ENCODE assay signal across 10 cellular contexts in genomic region chr20:15475483-15475882, GRCh38.
DNase-seq lines count a peak whose midpoint lies in the region; ATAC-seq and TF ChIP-seq lines count a peak whose summit lies in the region.
"Had no signal": no experiment of that assay in that cellular context is flagged by ENCODE, and none has a peak within 500 bp of the region (broad histone marks: within the 10 kb centered on the region; RNA-seq: fewer than 3 reads in every experiment).

No MANE protein-coding gene starts in this region.

- no peak for TF ChIP-seq POLR2A in suprapubic skin (IDR thresholded peaks at IDR 0.05)

- TF ChIP-seq CTCF in RWPE1 (conservative IDR thresholded peaks at IDR 0.05; ENCODE audit: low read depth) (no peak), suprapubic skin (IDR thresholded peaks at IDR 0.05) (no peak)

- H3K27ac ChIP-seq in RWPE1: no peak overlapping the region
- H3K27ac ChIP-seq in suprapubic skin: no peak overlapping the region

- ATAC-seq in HG03432 (IDR thresholded peaks at IDR 0.05; ENCODE audit: unreplicated experiment) (peak; percentile 77), HG02884 (IDR thresholded peaks at IDR 0.05; ENCODE audit: unreplicated experiment) (no peak)
- no peak for ATAC-seq in activated T-cell treated with anti-CD3 and anti-CD28 coated beads, Interleukin-2, amount 50 U/mL, for 4 hours
- ATAC-seq: stimulated activated naive CD8-positive, alpha-beta T cell treated with anti-CD3 and anti-CD28 coated beads, Interleukin-15, amount 100 ng/mL, for 72 hours had no signal

- H3K36me3 Mint-ChIP-seq in activated T-cell treated with anti-CD3 and anti-CD28 coated beads, Interleukin-2, amount 50 U/mL, for 4 hours (ENCODE audit: insufficient read depth): no peaks in the 10 kb centered on the region

- no peaks in the 10 kb centered on the region for H3K27me3 ChIP-seq in suprapubic skin

- peak; percentile 52 for DNase-seq in DMS 273 (lab: John Stamatoyannopoulos, UW; ENCODE audit: unreplicated experiment)
- peak; percentile 50 for DNase-seq in RWPE1 (ENCODE audit: low spot score)
- peak; percentile 37 for DNase-seq in medulla oblongata (ENCODE audit: extremely low spot score)
- DNase-seq in activated T-cell treated with anti-CD3 and anti-CD28 coated beads, Interleukin-2, amount 50 U/mL, for 4 hours: no peak
- DNase-seq in suprapubic skin (ENCODE audit: low spot score in 2 of 2): no peak
- no peak for DNase-seq in iPS-NIHi7 (ENCODE audit: extremely low spot score)
- DNase-seq: activated CD8-positive, alpha-beta memory T cell treated with anti-CD3 and anti-CD28 coated beads, Interleukin-2, amount 50 U/mL, for 48 hours; stimulated activated naive CD8-positive, alpha-beta T cell treated with anti-CD3 and anti-CD28 coated beads, Interleukin-15, amount 100 ng/mL, for 72 hours had no signal

- POLR2A ChIA-PET in RWPE1 (lab: Yijun Ruan, JAX; ENCODE audit: low non-redundant PET): no interaction called here

- no peak overlapping the region for H3K4me3 ChIP-seq in suprapubic skin

- no peaks in the 10 kb centered on the region for H3K9me3 Mint-ChIP-seq in activated T-cell treated with anti-CD3 and anti-CD28 coated beads, Interleukin-2, amount 50 U/mL, for 4 hours

- H3K36me3 ChIP-seq in suprapubic skin: no peaks in the 10 kb centered on the region

- H3K4me1 ChIP-seq in suprapubic skin: peaks cover 9% of the 10 kb centered on the region

- no peak overlapping the region for H3K4me3 Mint-ChIP-seq in activated T-cell treated with anti-CD3 and anti-CD28 coated beads, Interleukin-2, amount 50 U/mL, for 4 hours
- H3K4me3 Mint-ChIP-seq: stimulated activated naive CD8-positive, alpha-beta T cell treated with anti-CD3 and anti-CD28 coated beads, Interleukin-15, amount 100 ng/mL, for 72 hours had no signal

- CTCF ChIA-PET in RWPE1 (lab: Yijun Ruan, JAX): no interaction called here

- TF ChIP-seq EP300 in suprapubic skin (IDR thresholded peaks at IDR 0.05): no peak

- no peaks in the 10 kb centered on the region for H3K4me1 Mint-ChIP-seq in activated T-cell treated with anti-CD3 and anti-CD28 coated beads, Interleukin-2, amount 50 U/mL, for 4 hours (ENCODE audit: low read depth)
- H3K4me1 Mint-ChIP-seq: stimulated activated naive CD8-positive, alpha-beta T cell treated with anti-CD3 and anti-CD28 coated beads, Interleukin-15, amount 100 ng/mL, for 72 hours had no signal

- no peaks in the 10 kb centered on the region for H3K9me3 ChIP-seq in suprapubic skin

- 9% methylated on average over 5 of the region's 5 CpGs for WGBS in suprapubic skin

- no peaks in the 10 kb centered on the region for H3K27me3 Mint-ChIP-seq in activated T-cell treated with anti-CD3 and anti-CD28 coated beads, Interleukin-2, amount 50 U/mL, for 4 hours (ENCODE audit: low read depth)

Comparison
In these comparisons a context has a peak if more than half of its experiments do, and no peak if none do; other contexts are left out.
1. DNase-seq: peak in DMS 273 (single experiment), RWPE1 (single experiment) and medulla oblongata (single experiment); none in activated T-cell treated with anti-CD3 and anti-CD28 coated beads, Interleukin-2, amount 50 U/mL, for 4 hours (single experiment), suprapubic skin (0 of 2) and iPS-NIHi7 (single experiment).